In genomic region chr15:22980189-22981136, GRCh38 we compare ENCODE assay signal across 8 cellular contexts. TPM values are rescaled to one million over a fixed set of nuclear protein-coding genes. Genes with fewer than 3 reads are reported as not detected.
DNase-seq lines count a peak whose midpoint lies in the region; ATAC-seq and TF ChIP-seq lines count a peak whose summit lies in the region.

Gene CYFIP1, minus strand, starts transcription at chr15:22980368. Its CDS starts 33,083 bp downstream, at chr15:22947285.

- no peak for TF ChIP-seq EP300 in SK-N-SH (IDR thresholded peaks at IDR 0.05; ENCODE audit: borderline replicate concordance in 1 of 2, low read depth in 1 of 2, low read length in 1 of 2)

- POLR2A ChIA-PET in SK-N-SH (lab: Yijun Ruan, JAX) = no interaction called here
- POLR2A ChIA-PET in OCI-LY7 (lab: Charles Lee) = no interaction called here

- DNase-seq in DMS153 treated with DMSO at 0.1 percent for 48 hours (lab: John Stamatoyannopoulos, UW; ENCODE audit: unreplicated experiment) (peak; percentile 12), HT-29 (ENCODE audit: low spot score) (peak; percentile 91), SK-N-SH (peak; percentile 95), iPS-NIHi7 (ENCODE audit: extremely low spot score) (peak; percentile 95), skeletal muscle cell (ENCODE audit: low read depth) (peak; percentile 57), OCI-LY7 (ENCODE audit: low spot score) (no peak)
- peak; percentile 1 for DNase-seq in central memory CD4-positive, alpha-beta T cell

- H3K9me2 ChIP-seq in SK-N-SH (no peaks in the 10 kb centered on the region), OCI-LY7 (ENCODE audit: insufficient read depth, low read length) (no peaks in the 10 kb centered on the region)

- intact Hi-C loops in OCI-LY7 (cut with micrococcal nuclease; ENCODE audit: unreplicated experiment) = no loop called here

- CTCF ChIA-PET in SK-N-SH (lab: Yijun Ruan, JAX) (interaction anchor here (0.5 to 1.6 kb wide), 5 partner anchors 12 to 140 kb away, joined by 3 to 6 read pairs (median 3); no protein-coding TSS in a partner anchor), OCI-LY7 (lab: Charles Lee; ENCODE audit: unreplicated experiment) (no interaction called here)

- peak; percentile 77 for ATAC-seq in GM19463 (IDR thresholded peaks at IDR 0.05; ENCODE audit: unreplicated experiment)

- H3K27ac ChIP-seq in SK-N-SH (ENCODE audit: low read depth in 2 of 2, low read length in 1 of 2) = peak within 1 kb of the TSS; percentile 30 to 58; a peak in 2 of 4 replicates
- no peak within 1 kb of the TSS for H3K27ac ChIP-seq in OCI-LY7 (ENCODE audit: low read depth, low read length, poor library complexity, severe bottlenecking)

- H3K36me3 ChIP-seq in SK-N-SH (replicated peaks in 1 of 2; ENCODE audit: control insufficient read depth in 1 of 2, insufficient read depth in 2 of 2, low read length in 1 of 2) (no peaks in the 10 kb centered on the region), OCI-LY7 (ENCODE audit: insufficient read depth, low read length) (no peaks in the 10 kb centered on the region)

- H3K4me3 ChIP-seq in SK-N-SH (ENCODE audit: low read depth in 2 of 2, low read length in 1 of 2) (peak within 1 kb of the TSS; percentile 78 to 95), skeletal muscle cell (ENCODE audit: low read depth, low read length) (peak within 1 kb of the TSS; percentile 92), OCI-LY7 (ENCODE audit: low read depth, low read length, poor library complexity, severe bottlenecking) (no peak within 1 kb of the TSS)

- H3K9ac ChIP-seq in SK-N-SH = peak within 1 kb of the TSS; percentile 79

- H3K79me2 ChIP-seq in SK-N-SH (ENCODE audit: insufficient read depth) (peaks cover 44% of the 10 kb centered on the region), OCI-LY7 (ENCODE audit: insufficient read depth, low read depth, low read length) (no peaks in the 10 kb centered on the region)

- H4K20me1 ChIP-seq in SK-N-SH (ENCODE audit: insufficient read depth) (peaks cover 39% of the 10 kb centered on the region), OCI-LY7 (ENCODE audit: insufficient read depth, low read length) (no peaks in the 10 kb centered on the region)

- TF ChIP-seq CTCF in SK-N-SH (IDR thresholded peaks at IDR 0.05) (no peak; the same call in 1 of the 2 replicates), OCI-LY7 (conservative IDR thresholded peaks at IDR 0.05; ENCODE audit: low read length) (no peak)

- H3K9me3 ChIP-seq in SK-N-SH (no peaks in the 10 kb centered on the region), OCI-LY7 (ENCODE audit: low read length) (no peaks in the 10 kb centered on the region)

- H3K27me3 ChIP-seq in SK-N-SH (ENCODE audit: insufficient read depth) = no peaks in the 10 kb centered on the region

- 8% methylated on average over 24 of the region's 99 CpGs for WGBS in SK-N-SH (ENCODE audit: low lambda C conversion rate)

- H3K4me2 ChIP-seq in SK-N-SH = peak within 1 kb of the TSS; percentile 80
- H3K4me2 ChIP-seq in OCI-LY7 (ENCODE audit: low read length) = no peak within 1 kb of the TSS

- no TSS peak for BruUV-seq in OCI-LY7 (replicated peaks; lab: Mats Ljungman, UMichigan)

- H2AFZ ChIP-seq in SK-N-SH (ENCODE audit: low read depth) = peak within 1 kb of the TSS; percentile 61
- H2AFZ ChIP-seq in OCI-LY7 (ENCODE audit: low read length) = no peak within 1 kb of the TSS

- H3K4me1 ChIP-seq in SK-N-SH (ENCODE audit: control insufficient read depth in 1 of 2, insufficient read depth in 2 of 2, low read depth in 1 of 2, low read length in 1 of 2) (peaks cover 0 to 6% of the 10 kb centered on the region in 2 experiments; a peak in 1 of 4 replicates), OCI-LY7 (ENCODE audit: insufficient read depth, low read length, poor library complexity, severe bottlenecking) (no peaks in the 10 kb centered on the region)

- peaks cover 16% of the 10 kb centered on the region for H3F3A ChIP-seq in SK-N-SH (replicated peaks; ENCODE audit: insufficient read depth)

- no peak for TF ChIP-seq RAD21 in SK-N-SH (IDR thresholded peaks at IDR 0.05; ENCODE audit: low read length)

TF ChIP-seq in SK-N-SH, 30 proteins besides CTCF, POLR2A, EP300 and RAD21 (continues in another document):
- TF ChIP-seq CHD2 (IDR thresholded peaks at IDR 0.05; ENCODE audit: low read length, partially characterized antibody) (no peak), FOXJ3 (CRISPR knock-in tag; IDR thresholded peaks at IDR 0.05) (no peak), MAX (IDR thresholded peaks at IDR 0.05; ENCODE audit: low read depth) (no peak), TAF1 (IDR thresholded peaks at IDR 0.05; ENCODE audit: borderline replicate concordance, low read depth, low read length) (no peak), RCOR1 (IDR thresholded peaks at IDR 0.05; ENCODE audit: low read length) (no peak), TCF12 (IDR thresholded peaks at IDR 0.05) (no peak), RFX5 (IDR thresholded peaks at IDR 0.05; ENCODE audit: low read length) (no peak), FOXM1 (IDR thresholded peaks at IDR 0.05; ENCODE audit: low read depth) (no peak), USF2 (IDR thresholded peaks at IDR 0.05; ENCODE audit: borderline replicate concordance, low read depth, low read length) (no peak), FOSL2 (IDR thresholded peaks at IDR 0.05; ENCODE audit: borderline replicate concordance, low read depth) (peak; percentile 69), MXI1 (IDR thresholded peaks at IDR 0.05; ENCODE audit: low read depth, low read length) (no peak; the same call in 1 of the 2 replicates), MEF2A (IDR thresholded peaks at IDR 0.05; ENCODE audit: borderline replicate concordance, low read depth) (no peak), SIN3A (IDR thresholded peaks at IDR 0.05; ENCODE audit: borderline replicate concordance, low read depth, low read length) (no peak; the same call in 1 of the 2 replicates), NRF1 (IDR thresholded peaks at IDR 0.05; ENCODE audit: low read depth, low read length) (no peak), REST (IDR thresholded peaks at IDR 0.05; ENCODE audit: low read depth, low read length) (no peak), USF1 (IDR thresholded peaks at IDR 0.05; ENCODE audit: borderline replicate concordance, low read depth) (no peak), ELF1 (IDR thresholded peaks at IDR 0.05) (no peak), SMC3 (IDR thresholded peaks at IDR 0.05; ENCODE audit: low read depth, low read length) (no peak), GABPA (IDR thresholded peaks at IDR 0.05; ENCODE audit: low read depth) (peak; percentile 69)

RNA-seq across cellular contexts. Expression of gene CYFIP1, which starts in this region (rescaled TPM):
- total RNA-seq in HT-29 (2014; rRNA removed; shearing (Covaris generic)) = 193 and 215 TPM in 2 replicates
- 53.4 and 53.6 TPM in 2 replicates for polyA plus RNA-seq in SK-N-SH (2012; rRNA removed)
- polyA plus RNA-seq in SK-N-SH (2012; cell fraction: cytosol; rRNA removed) = 41.6 and 51.6 TPM in 2 replicates
- 98.1 and 111 TPM in 2 replicates for polyA plus RNA-seq in SK-N-SH (2012; cell fraction: nucleus; rRNA removed)
- 0.98 and 3.6 TPM in 2 replicates for total RNA-seq in OCI-LY7 (2014; rRNA removed; shearing (Covaris generic))
- total RNA-seq in OCI-LY7 (2022) = 0.87 and 1.3 TPM in 2 replicates

Comparison
In these comparisons a context has a peak if more than half of its experiments do, and no peak if none do; other contexts are left out.
1. RNA of gene CYFIP1 (total RNA-seq): 193 to 215 TPM in HT-29; 0.87 to 3.6 TPM in OCI-LY7; every median in the first group is over 10 times any median in the second.